Comparison of ENCODE assay signal across 2 cellular contexts in genomic region chr1:80673935-80674597, GRCh38.
TF ChIP-seq lines count a peak whose summit lies in the region.

No MANE protein-coding gene starts in this region.

TF ChIP-seq in GM23338, 12 proteins besides CTCF, POLR2A, EP300 and RAD21:
- TF ChIP-seq ETS1 (IDR thresholded peaks at IDR 0.05) (no peak), ZNF114 (CRISPR knock-in tag; IDR thresholded peaks at IDR 0.05) (no peak), POLR2AphosphoS5 (IDR thresholded peaks at IDR 0.05; ENCODE audit: low read depth) (no peak), REST (IDR thresholded peaks at IDR 0.05; ENCODE audit: unreplicated experiment) (no peak), ZNF462 (CRISPR knock-in tag; IDR thresholded peaks at IDR 0.05) (no peak), EZH2 (IDR thresholded peaks at IDR 0.05; ENCODE audit: low read depth, unreplicated experiment) (no peak), CREB1 (CRISPR knock-in tag; IDR thresholded peaks at IDR 0.05; ENCODE audit: low read depth) (no peak), NANOG (IDR thresholded peaks at IDR 0.05; ENCODE audit: borderline replicate concordance) (no peak), EZH2phosphoT487 (IDR thresholded peaks at IDR 0.05; ENCODE audit: unreplicated experiment) (no peak), STAT1 (IDR thresholded peaks at IDR 0.05; ENCODE audit: unreplicated experiment) (no peak), ZNF331 (CRISPR knock-in tag; IDR thresholded peaks at IDR 0.05; ENCODE audit: low read depth) (no peak), JUNB (IDR thresholded peaks at IDR 0.05; ENCODE audit: unreplicated experiment) (no peak)

TF ChIP-seq in WTC11, 78 proteins besides CTCF, POLR2A, EP300 and RAD21:
- TF ChIP-seq SMAD4 (CRISPR knock-in tag; IDR thresholded peaks at IDR 0.05): no peak
- TF ChIP-seq USF2 (CRISPR knock-in tag; IDR thresholded peaks at IDR 0.05): no peak
- no peak for TF ChIP-seq ZNF263 (CRISPR knock-in tag; IDR thresholded peaks at IDR 0.05; ENCODE audit: low read depth)
- no peak for TF ChIP-seq ZNF232 (CRISPR knock-in tag; IDR thresholded peaks at IDR 0.05)
